8 cellular contexts compared by ENCODE assay signal in genomic region chr7:116671681-116672595, GRCh38. TPM values are rescaled to one million over a fixed set of nuclear protein-coding genes. Genes with fewer than 3 reads are reported as not detected.
DNase-seq lines count a peak whose midpoint lies in the region; ATAC-seq and TF ChIP-seq lines count a peak whose summit lies in the region.

TSS of gene MET (plus strand) at chr7:116672196. CDS start at chr7:116699085, 26,889 bp downstream.

- H2AFZ ChIP-seq in parathyroid adenoma, result peak within 1 kb of the TSS; percentile 81

- in situ Hi-C loops in Caki2 (cut with HindIII; ENCODE audit: low pct_unique_long_range_greater_than_20kb, low sequenced_read_pairs), result no loop called here

- 0% methylated on average over 86 to 101 of the region's 101 CpGs for WGBS in adipose tissue, 3 donors

- peak within 1 kb of the TSS; percentile 48 for H3K27ac ChIP-seq in adipose tissue (ENCODE audit: low read depth, low read length)
- H3K27ac ChIP-seq in parathyroid adenoma, result no peak within 1 kb of the TSS

- no peaks in the 10 kb centered on the region for H3K79me2 ChIP-seq in parathyroid adenoma

- no peaks in the 10 kb centered on the region for H3K4me1 ChIP-seq in parathyroid adenoma

- no peak within 1 kb of the TSS for H3K9ac ChIP-seq in parathyroid adenoma

- no peaks in the 10 kb centered on the region for H3K27me3 ChIP-seq in parathyroid adenoma (ENCODE audit: control insufficient read depth, insufficient read depth, low read length)

- TF ChIP-seq CTCF in parathyroid adenoma (IDR thresholded peaks at IDR 0.05), result peak; percentile 19

- intact Hi-C loops in cardiac septum (cut with DNase I), result loop anchor here (5.0 to 10.0 kb wide), 4 partner anchors 80 to 407 kb away; no protein-coding TSS in a partner anchor

- peak within 1 kb of the TSS; percentile 95 for H3K4me2 ChIP-seq in parathyroid adenoma (ENCODE audit: low read length)

- peak; percentile 80 for ATAC-seq in GM19397 (IDR thresholded peaks at IDR 0.05; ENCODE audit: unreplicated experiment)
- peak; percentile 91 for ATAC-seq in HG03442 (IDR thresholded peaks at IDR 0.05; ENCODE audit: unreplicated experiment)

- H3K4me3 ChIP-seq in parathyroid adenoma (ENCODE audit: low read depth, low read length), result peak within 1 kb of the TSS; percentile 55

- no peaks in the 10 kb centered on the region for H3K36me3 ChIP-seq in parathyroid adenoma (ENCODE audit: control insufficient read depth, insufficient read depth, low read length)

- no peaks in the 10 kb centered on the region for H3K9me3 ChIP-seq in parathyroid adenoma (ENCODE audit: control insufficient read depth, low read length)

- DNase-seq in Caki2 (ENCODE audit: low read depth) (peak; percentile 98), NOMO-1 treated with DMSO at 0.1 percent for 48 hours (lab: John Stamatoyannopoulos, UW; ENCODE audit: unreplicated experiment) (peak; percentile 38), cardiac septum (ENCODE audit: low spot score) (peak; percentile 81), NCI-H446 (lab: John Stamatoyannopoulos, UW) (no peak)

RNA-seq across cellular contexts. Expression of gene MET, which starts in this region (rescaled TPM):
- total RNA-seq in Caki2 (2014; rRNA removed; shearing (Covaris generic); ENCODE audit: low replicate concordance), result 254 and 324 TPM in 2 replicates
- polyA plus RNA-seq in adipose tissue, result 1 to 10 TPM; 3.4 to 7.4 (median 5.3) TPM
- total RNA-seq in cardiac septum, result 9.2 TPM

Comparison
In these comparisons a context has a peak if more than half of its experiments do, and no peak if none do; other contexts are left out.
1. RNA of gene MET (total RNA-seq): 254 to 324 TPM in Caki2; 9.2 TPM in cardiac septum (single experiment); every median in the first group is over 10 times any median in the second.
2. DNase-seq: peak in Caki2 (single experiment), NOMO-1 treated with DMSO at 0.1 percent for 48 hours (single experiment) and cardiac septum (single experiment); none in NCI-H446 (0 of 2).